1 cellular context compared by ENCODE assay signal in genomic region chr2:134259571-134259970, GRCh38.
TF ChIP-seq lines count a peak whose summit lies in the region.

No MANE protein-coding gene starts in this region.

TF ChIP-seq in IMR-90, 13 proteins besides CTCF, POLR2A, EP300 and RAD21 (continued from another document):
- TF ChIP-seq USF2 (IDR thresholded peaks at IDR 0.05; ENCODE audit: low read depth, low read length) (no peak), NFE2L2 (IDR thresholded peaks at IDR 0.05; ENCODE audit: low read depth, low read length) (no peak), CHD1 (IDR thresholded peaks at IDR 0.05; ENCODE audit: low read depth, low read length) (no peak), MAFK (IDR thresholded peaks at IDR 0.05; ENCODE audit: low read depth, low read length) (no peak)
- TF ChIP-seq, protein P1, sequence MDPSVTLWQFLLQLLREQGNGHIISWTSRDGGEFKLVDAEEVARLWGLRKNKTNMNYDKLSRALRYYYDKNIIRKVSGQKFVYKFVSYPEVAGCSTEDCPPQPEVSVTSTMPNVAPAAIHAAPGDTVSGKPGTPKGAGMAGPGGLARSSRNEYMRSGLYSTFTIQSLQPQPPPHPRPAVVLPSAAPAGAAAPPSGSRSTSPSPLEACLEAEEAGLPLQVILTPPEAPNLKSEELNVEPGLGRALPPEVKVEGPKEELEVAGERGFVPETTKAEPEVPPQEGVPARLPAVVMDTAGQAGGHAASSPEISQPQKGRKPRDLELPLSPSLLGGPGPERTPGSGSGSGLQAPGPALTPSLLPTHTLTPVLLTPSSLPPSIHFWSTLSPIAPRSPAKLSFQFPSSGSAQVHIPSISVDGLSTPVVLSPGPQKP (IDR thresholded peaks at IDR 0.05; ENCODE audit: borderline replicate concordance, low read depth, low read length): no peak
